18 cellular contexts compared by ENCODE assay signal in genomic region chr14:35221462-35221861, GRCh38.
DNase-seq lines count a peak whose midpoint lies in the region; ATAC-seq and TF ChIP-seq lines count a peak whose summit lies in the region.
"Had no signal": no experiment of that assay in that cellular context is flagged by ENCODE, and none has a peak within 500 bp of the region (broad histone marks: within the 10 kb centered on the region; RNA-seq: fewer than 3 reads in every experiment).

No MANE protein-coding gene starts in this region.

- H2BK15ac ChIP-seq in IMR-90 (ENCODE audit: low read depth, low read length) = no peak overlapping the region

- TF ChIP-seq POLR2A in IMR-90 (IDR thresholded peaks at IDR 0.05; ENCODE audit: low read depth, low read length) = no peak

- H2AFZ ChIP-seq in IMR-90 (replicated peaks; ENCODE audit: low read length, poor library complexity) = no peak overlapping the region

- no peak overlapping the region for H3K56ac ChIP-seq in IMR-90 (ENCODE audit: extremely low read depth, insufficient read depth, low read length)

- dilution Hi-C loops in IMR-90 (cut with HindIII; ENCODE audit: low sequenced_read_pairs, unreplicated experiment) = no loop called here

- no peak overlapping the region for H3K4me2 ChIP-seq in IMR-90 (ENCODE audit: low read depth, low read length)

- in situ Hi-C loops in IMR-90 (cut with MboI; ENCODE audit: low sequenced_read_pairs) = no loop called here

- H2AK5ac ChIP-seq in IMR-90 (ENCODE audit: low read depth, low read length) = 0 out of 2 replicates have a peak overlapping the region, but pooled peaks have one; percentile 39

- no peak overlapping the region for H4K91ac ChIP-seq in IMR-90 (ENCODE audit: insufficient read depth, low read depth, low read length)

- ATAC-seq in IMR-90 (ENCODE audit: low read depth) (peak; percentile 54; the same call in 1 of the 2 replicates), GM18909 (IDR thresholded peaks at IDR 0.05; ENCODE audit: poor library complexity, unreplicated experiment) (no peak)
- no peak for ATAC-seq in central memory CD8-positive, alpha-beta T cell (replicated peaks; ENCODE audit: extremely low read depth, poor library complexity, severe bottlenecking)
- ATAC-seq in natural killer cell treated with Interleukin-12 subunit alpha and Interleukin-12 subunit beta and Interleukin-15 and Interleukin-18, amount 100 ng/mL, for 72 hours = no peak
- no peak for ATAC-seq in effector memory CD8-positive, alpha-beta T cell (replicated peaks)

- intact Hi-C loops in IMR-90 (cut with micrococcal nuclease) = no loop called here

- H3K27ac Mint-ChIP-seq in activated T-cell treated with anti-CD3 and anti-CD28 coated beads, Interleukin-2, amount 50 U/mL, for 24 hours = peak overlapping the region; percentile 5
- H3K27ac Mint-ChIP-seq in central memory CD8-positive, alpha-beta T cell (ENCODE audit: low read depth) = peak overlapping the region; percentile 65
- H3K27ac Mint-ChIP-seq in natural killer cell treated with Interleukin-12 subunit alpha and Interleukin-12 subunit beta and Interleukin-15 and Interleukin-18, amount 100 ng/mL, for 72 hours = peak overlapping the region; percentile 82 to 91
- H3K27ac Mint-ChIP-seq in effector memory CD8-positive, alpha-beta T cell = peak overlapping the region in 1 of 2 donors; percentile 79
- H3K27ac Mint-ChIP-seq: HFFc6 had no signal

- no peaks in the 10 kb centered on the region for H3K4me1 ChIP-seq in IMR-90 (ENCODE audit: control insufficient read depth, insufficient read depth, low read length)

- no peak overlapping the region for H2BK20ac ChIP-seq in IMR-90 (ENCODE audit: low read depth, low read length)

- BruUV-seq in IMR-90 (replicated peaks; lab: Mats Ljungman, UMichigan) = no TSS peak

- peaks cover 0 to 7% of the 10 kb centered on the region in 2 experiments; a peak in 1 of 4 replicates for H3K79me1 ChIP-seq in IMR-90 (ENCODE audit: low read depth in 1 of 2, low read length in 2 of 2)

- no peaks in the 10 kb centered on the region for H3K9me3 ChIP-seq in IMR-90 (ENCODE audit: control insufficient read depth, insufficient read depth, low read length)
- H3K9me3 ChIP-seq: BLaER1 treated with 17β-estradiol and CSF1 and Interleukin-3, amounts not matched to agents 10 nM and 100 nM; SJSA1 had no signal

- peaks cover 24% of the 10 kb centered on the region for H3K4me1 Mint-ChIP-seq in activated T-cell treated with anti-CD3 and anti-CD28 coated beads, Interleukin-2, amount 50 U/mL, for 24 hours (ENCODE audit: low read depth)
- peaks cover 24% of the 10 kb centered on the region for H3K4me1 Mint-ChIP-seq in central memory CD8-positive, alpha-beta T cell
- H3K4me1 Mint-ChIP-seq in natural killer cell treated with Interleukin-12 subunit alpha and Interleukin-12 subunit beta and Interleukin-15 and Interleukin-18, amount 100 ng/mL, for 72 hours (ENCODE audit: low read depth in 2 of 2) = peaks cover 42 to 45% of the 10 kb centered on the region in 2 donors
- peaks cover 8 to 14% of the 10 kb centered on the region in 2 donors for H3K4me1 Mint-ChIP-seq in effector memory CD8-positive, alpha-beta T cell (ENCODE audit: low read depth in 2 of 2)

- no peaks in the 10 kb centered on the region for H4K20me1 ChIP-seq in IMR-90 (ENCODE audit: insufficient read depth, low read length)
- H4K20me1 ChIP-seq: BLaER1 treated with 17β-estradiol and CSF1 and Interleukin-3, amounts not matched to agents 10 nM and 100 nM had no signal

- DNase-seq in activated T-cell treated with anti-CD3 and anti-CD28 coated beads, Interleukin-2, amount 50 U/mL, for 24 hours = no peak
- DNase-seq in activated T-cell treated with anti-CD3 and anti-CD28 coated beads, Interleukin-2, amount 50 U/mL, for 48 hours = no peak
- DNase-seq in IMR-90 (peak; percentile 16), NCI-H226 (no peak)
- DNase-seq in central memory CD8-positive, alpha-beta T cell (ENCODE audit: low spot score in 2 of 2) = no peak
- DNase-seq in natural killer cell treated with Interleukin-12 subunit alpha and Interleukin-12 subunit beta and Interleukin-15 and Interleukin-18, amount 100 ng/mL, for 72 hours (ENCODE audit: low spot score) = no peak
- DNase-seq in effector memory CD8-positive, alpha-beta T cell = no peak
- DNase-seq: 8988T, HFFc6, NCI-H1417, NCI-H2029, NCI-H2171 treated with DMSO at 0.1 percent for 48 hours, NCI-H510A, NCI-H774, PC-3 had no signal

- CTCF ChIA-PET in IMR-90 (lab: Yijun Ruan, JAX) = no interaction called here

- H3K27me3 ChIP-seq in IMR-90 (ENCODE audit: control insufficient read depth, insufficient read depth, low read length) = no peaks in the 10 kb centered on the region
- H3K27me3 ChIP-seq: BLaER1 treated with 17β-estradiol and CSF1 and Interleukin-3, amounts not matched to agents 10 nM and 100 nM; SJSA1 had no signal

- H3K23ac ChIP-seq in IMR-90 (ENCODE audit: low read depth, low read length) = 0 out of 2 replicates have a peak overlapping the region, but pooled peaks have one; percentile 65

- no peak overlapping the region for H3K18ac ChIP-seq in IMR-90 (ENCODE audit: low read depth, low read length)

- WGBS in IMR-90 (ENCODE audit: extremely low coverage in 2 of 2, insufficient read length in 1 of 2), 2 experiments = no CpG with 5 or more reads among the region's 3 CpGs

- H2AK9ac ChIP-seq in IMR-90 (replicated peaks; ENCODE audit: low read depth, low read length, poor library complexity) = peak overlapping the region; percentile 26

- H3K14ac ChIP-seq in IMR-90 (replicated peaks; ENCODE audit: low read depth, low read length) = 0 out of 2 replicates have a peak overlapping the region, but pooled peaks have one; percentile 29

- H3K9ac ChIP-seq in IMR-90 (ENCODE audit: low read depth, low read length) = no peak overlapping the region
- H3K9ac ChIP-seq: BLaER1 treated with 17β-estradiol and CSF1 and Interleukin-3, amounts not matched to agents 10 nM and 100 nM had no signal

- POLR2A ChIA-PET in IMR-90 (lab: Charles Lee; ENCODE audit: unreplicated experiment) = no interaction called here

- H3K36me3 ChIP-seq in IMR-90 (ENCODE audit: control insufficient read depth, insufficient read depth, low read length) = no peaks in the 10 kb centered on the region
- H3K36me3 ChIP-seq: SJSA1 had no signal

- H4K5ac ChIP-seq in IMR-90 (ENCODE audit: low read depth, low read length) = no peak overlapping the region

- no peak overlapping the region for H4K8ac ChIP-seq in IMR-90 (ENCODE audit: low read depth in 2 of 2, low read length in 2 of 2)

- H3K9me1 ChIP-seq in IMR-90 (ENCODE audit: insufficient read depth, low read length) = peaks cover 5% of the 10 kb centered on the region; the same call in 1 of the 2 replicates

- no peak overlapping the region for H3K27ac ChIP-seq in IMR-90 (ENCODE audit: insufficient read depth, low read length)
- H3K27ac ChIP-seq: BLaER1 treated with 17β-estradiol and CSF1 and Interleukin-3, amounts not matched to agents 10 nM and 100 nM; SJSA1 had no signal

- no peaks in the 10 kb centered on the region for H3K27me3 Mint-ChIP-seq in activated T-cell treated with anti-CD3 and anti-CD28 coated beads, Interleukin-2, amount 50 U/mL, for 24 hours
- H3K27me3 Mint-ChIP-seq in central memory CD8-positive, alpha-beta T cell = no peaks in the 10 kb centered on the region
- H3K27me3 Mint-ChIP-seq in natural killer cell treated with Interleukin-12 subunit alpha and Interleukin-12 subunit beta and Interleukin-15 and Interleukin-18, amount 100 ng/mL, for 72 hours = no peaks in the 10 kb centered on the region
- H3K27me3 Mint-ChIP-seq in effector memory CD8-positive, alpha-beta T cell = no peaks in the 10 kb centered on the region

- H3K4ac ChIP-seq in IMR-90 (ENCODE audit: low read depth, low read length) = no peak overlapping the region

- peaks cover 40% of the 10 kb centered on the region for H3K36me3 Mint-ChIP-seq in activated T-cell treated with anti-CD3 and anti-CD28 coated beads, Interleukin-2, amount 50 U/mL, for 24 hours (ENCODE audit: low read depth)
- peaks cover 9% of the 10 kb centered on the region for H3K36me3 Mint-ChIP-seq in central memory CD8-positive, alpha-beta T cell (ENCODE audit: insufficient read depth)
- H3K36me3 Mint-ChIP-seq in natural killer cell treated with Interleukin-12 subunit alpha and Interleukin-12 subunit beta and Interleukin-15 and Interleukin-18, amount 100 ng/mL, for 72 hours = peaks cover 16% of the 10 kb centered on the region
- H3K36me3 Mint-ChIP-seq in effector memory CD8-positive, alpha-beta T cell (ENCODE audit: insufficient read depth) = peaks cover 7% of the 10 kb centered on the region

- H3K9me3 Mint-ChIP-seq in activated T-cell treated with anti-CD3 and anti-CD28 coated beads, Interleukin-2, amount 50 U/mL, for 24 hours = no peaks in the 10 kb centered on the region
- H3K9me3 Mint-ChIP-seq in central memory CD8-positive, alpha-beta T cell = no peaks in the 10 kb centered on the region
- H3K9me3 Mint-ChIP-seq in natural killer cell treated with Interleukin-12 subunit alpha and Interleukin-12 subunit beta and Interleukin-15 and Interleukin-18, amount 100 ng/mL, for 72 hours = no peaks in the 10 kb centered on the region
- no peaks in the 10 kb centered on the region for H3K9me3 Mint-ChIP-seq in effector memory CD8-positive, alpha-beta T cell
- H3K9me3 Mint-ChIP-seq: HFFc6 had no signal

- H2BK5ac ChIP-seq in IMR-90 (ENCODE audit: low read depth, low read length, poor library complexity, severe bottlenecking) = no peak overlapping the region

- no peak for TF ChIP-seq CTCF in IMR-90 (conservative IDR thresholded peaks at IDR 0.05; ENCODE audit: low read depth, low read length)

- H3K4me3 ChIP-seq in IMR-90 (ENCODE audit: insufficient read depth, low read depth, low read length) = no peak overlapping the region
- H3K4me3 ChIP-seq: BLaER1 treated with 17β-estradiol and CSF1 and Interleukin-3, amounts not matched to agents 10 nM and 100 nM; SJSA1 had no signal

- no peak overlapping the region for H2BK120ac ChIP-seq in IMR-90 (ENCODE audit: low read depth, low read length)

- H3K4me3 Mint-ChIP-seq in activated T-cell treated with anti-CD3 and anti-CD28 coated beads, Interleukin-2, amount 50 U/mL, for 24 hours = no peak overlapping the region
- H3K4me3 Mint-ChIP-seq in central memory CD8-positive, alpha-beta T cell = no peak overlapping the region
- peak overlapping the region; percentile 66 for H3K4me3 Mint-ChIP-seq in natural killer cell treated with Interleukin-12 subunit alpha and Interleukin-12 subunit beta and Interleukin-15 and Interleukin-18, amount 100 ng/mL, for 72 hours
- H3K4me3 Mint-ChIP-seq in effector memory CD8-positive, alpha-beta T cell = no peak overlapping the region
- H3K4me3 Mint-ChIP-seq: HFFc6 had no signal

- no peak for TF ChIP-seq RAD21 in IMR-90 (IDR thresholded peaks at IDR 0.05; ENCODE audit: low read length)

TF ChIP-seq in IMR-90, 13 proteins besides CTCF, POLR2A, EP300 and RAD21 (continues in another document):
- TF ChIP-seq MAZ (IDR thresholded peaks at IDR 0.05; ENCODE audit: borderline replicate concordance, low read depth, low read length) = no peak
- TF ChIP-seq MXI1 (IDR thresholded peaks at IDR 0.05; ENCODE audit: borderline replicate concordance, low read depth, low read length) = no peak
- TF ChIP-seq CEBPB (IDR thresholded peaks at IDR 0.05; ENCODE audit: low read depth, low read length) = no peak
- no peak for TF ChIP-seq FOS (IDR thresholded peaks at IDR 0.05; ENCODE audit: low read depth, low read length)
- TF ChIP-seq BHLHE40 (IDR thresholded peaks at IDR 0.05; ENCODE audit: low read depth, low read length) = no peak
- no peak for TF ChIP-seq NFE2L2 (IDR thresholded peaks at IDR 0.05; ENCODE audit: low read depth, low read length)
